18 cellular contexts compared by ENCODE assay signal in genomic region chr1:61124078-61124477, GRCh38. TPM values are rescaled to one million over a fixed set of nuclear protein-coding genes. Genes with fewer than 3 reads are reported as not detected.
A peak's percentile ranks its signal among the peaks of the same experiment; 100 is the strongest.
DNase-seq lines count a peak whose midpoint lies in the region; TF ChIP-seq lines count a peak whose summit lies in the region.
"Had no signal": no experiment of that assay in that cellular context is flagged by ENCODE, and none has a peak within 500 bp of the region (broad histone marks: within the 10 kb centered on the region; RNA-seq: fewer than 3 reads in every experiment).

No MANE protein-coding gene starts in this region.

- no peaks in the 10 kb centered on the region for H4K20me1 ChIP-seq in mammary epithelial cell (ENCODE audit: insufficient read depth, low read length)
- H4K20me1 ChIP-seq: BLaER1 treated with 17β-estradiol and CSF1 and Interleukin-3, amounts not matched to agents 10 nM and 100 nM had no signal

- H3K9me3 ChIP-seq in mammary epithelial cell (replicated peaks; ENCODE audit: insufficient read depth, low read length): no peaks in the 10 kb centered on the region
- H3K9me3 ChIP-seq: BLaER1 treated with 17β-estradiol and CSF1 and Interleukin-3, amounts not matched to agents 10 nM and 100 nM; transverse colon had no signal

- H3K4me3 Mint-ChIP-seq in MCF 10A (ENCODE audit: unreplicated experiment): no peak overlapping the region
- H3K4me3 Mint-ChIP-seq: activated CD4-positive, alpha-beta memory T cell treated with anti-CD3 and anti-CD28 coated beads, Interleukin-2, amount 10 ng/mL, durations not matched to agents 7 days and 5 days had no signal

- TF ChIP-seq CTCF in MCF 10A (IDR thresholded peaks at IDR 0.05; ENCODE audit: unreplicated experiment) (no peak), mammary epithelial cell (conservative IDR thresholded peaks at IDR 0.05 in 1 of 2, IDR thresholded peaks at IDR 0.05 in 1 of 2; ENCODE audit: extremely low read depth in 1 of 2, insufficient read depth in 1 of 2, low read depth in 1 of 2, low read length in 2 of 2) (no peak), GM13976 (IDR thresholded peaks at IDR 0.05; ENCODE audit: borderline replicate concordance, control extremely low read depth, extremely low read depth, insufficient read depth, missing control alignments) (no peak)

- POLR2A ChIA-PET in MCF 10A (lab: Yijun Ruan, JAX): interaction anchor here (0.7 to 7.9 kb wide), 6 partner anchors 15 to 195 kb away, joined by 3 to 86 read pairs (median 4); partner anchors contain the start of gene NFIA

- no peaks in the 10 kb centered on the region for H3K36me3 ChIP-seq in mammary epithelial cell (ENCODE audit: insufficient read depth, low read length)
- H3K36me3 ChIP-seq: BLaER1 treated with 17β-estradiol and CSF1 and Interleukin-3, amounts not matched to agents 10 nM and 100 nM; transverse colon had no signal

- H3K9me3 Mint-ChIP-seq in MCF 10A (ENCODE audit: unreplicated experiment): no peaks in the 10 kb centered on the region
- H3K9me3 Mint-ChIP-seq: activated CD4-positive, alpha-beta memory T cell treated with anti-CD3 and anti-CD28 coated beads, Interleukin-2, amount 10 ng/mL, durations not matched to agents 7 days and 5 days had no signal

- BruUV-seq in MCF 10A (replicated peaks; lab: Mats Ljungman, UMichigan) (no TSS peak), mammary epithelial cell (replicated peaks; lab: Mats Ljungman, UMichigan) (no TSS peak)

- H3K27me3 ChIP-seq in mammary epithelial cell (ENCODE audit: insufficient read depth, low read length): no peaks in the 10 kb centered on the region
- no peaks in the 10 kb centered on the region for H3K27me3 ChIP-seq in layer of hippocampus (ENCODE audit: control insufficient read depth, insufficient read depth, low read length)
- H3K27me3 ChIP-seq: BLaER1 treated with 17β-estradiol and CSF1 and Interleukin-3, amounts not matched to agents 10 nM and 100 nM; transverse colon had no signal

- peaks cover 6% of the 10 kb centered on the region for H3K36me3 Mint-ChIP-seq in MCF 10A (ENCODE audit: insufficient read depth, unreplicated experiment)

- peaks cover 5% of the 10 kb centered on the region for H3K4me1 ChIP-seq in mammary epithelial cell (ENCODE audit: insufficient read depth, low read length)
- H3K4me1 ChIP-seq: BLaER1 treated with 17β-estradiol and CSF1 and Interleukin-3, amounts not matched to agents 10 nM and 100 nM had no signal

- intact Hi-C loops in MCF 10A (cut with micrococcal nuclease) (no loop called here), mammary epithelial cell (cut with micrococcal nuclease) (no loop called here)

- DNase-seq in MCF 10A (ENCODE audit: unreplicated experiment) (no peak), mammary epithelial cell (no peak), superior temporal gyrus (ENCODE audit: extremely low spot score) (peak; percentile 71), GM13976 (ENCODE audit: low spot score) (no peak), HK-2 (ENCODE audit: unreplicated experiment) (no peak)
- DNase-seq: activated CD4-positive, alpha-beta memory T cell treated with anti-CD3 and anti-CD28 coated beads, Interleukin-2, amount 10 ng/mL, durations not matched to agents 7 days and 5 days; activated effector memory CD4-positive, alpha-beta T cell treated with anti-CD3 and anti-CD28 coated beads, Interleukin-2, amount 50 U/mL, for 16 hours; DMS79; GDM1; mesenchymal stem cell; NCI-H2081 treated with DMSO at 0.1 percent for 48 hours; stimulated activated naive CD4-positive, alpha-beta T cell treated with Interleukin-2 at 50 U/mL for 16 hours; T-helper 1 cell; transverse colon had no signal

- H3K9ac ChIP-seq in mammary epithelial cell (ENCODE audit: insufficient read depth, low read length): no peak overlapping the region
- H3K9ac ChIP-seq: BLaER1 treated with 17β-estradiol and CSF1 and Interleukin-3, amounts not matched to agents 10 nM and 100 nM had no signal

- WGBS in mammary epithelial cell (ENCODE audit: low coverage, missing lambda C conversion rate): 94% methylated on average over 2 of the region's 2 CpGs

- in situ Hi-C loops in mammary epithelial cell (cut with MboI; ENCODE audit: low sequenced_read_pairs in 2 of 2): no loop called here
- in situ Hi-C loops in GM13976 (cut with MboI; ENCODE audit: low sequenced_read_pairs, unreplicated experiment): no loop called here

- H3K79me2 ChIP-seq in mammary epithelial cell (ENCODE audit: insufficient read depth, low read length): peaks cover 36% of the 10 kb centered on the region

- H3K4me3 ChIP-seq in mammary epithelial cell (replicated peaks in 1 of 3; ENCODE audit: insufficient read depth in 1 of 3, low read depth in 2 of 3, low read length in 3 of 3): no peak overlapping the region
- H3K4me3 ChIP-seq: BLaER1 treated with 17β-estradiol and CSF1 and Interleukin-3, amounts not matched to agents 10 nM and 100 nM; transverse colon had no signal

- H3K27ac ChIP-seq in mammary epithelial cell (ENCODE audit: insufficient read depth, low read depth, low read length): no peak overlapping the region
- peak overlapping the region; percentile 49 for H3K27ac ChIP-seq in angular gyrus (ENCODE audit: low read depth, low read length)
- peak overlapping the region; percentile 31 for H3K27ac ChIP-seq in layer of hippocampus (ENCODE audit: low read depth, low read length)
- H3K27ac ChIP-seq: BLaER1 treated with 17β-estradiol and CSF1 and Interleukin-3, amounts not matched to agents 10 nM and 100 nM; RWPE1 had no signal

- CTCF ChIA-PET in MCF 10A (lab: Yijun Ruan, JAX): interaction anchor here (0.7 to 1.4 kb wide), 2 partner anchors 74 to 207 kb away, joined by 3 to 6 read pairs; no protein-coding TSS in a partner anchor
- CTCF ChIA-PET in mammary epithelial cell (lab: Charles Lee; ENCODE audit: low non-redundant PET): no interaction called here

- dilution Hi-C loops in mammary epithelial cell (cut with HindIII; ENCODE audit: low sequenced_read_pairs): no loop called here

- H2AFZ ChIP-seq in mammary epithelial cell (ENCODE audit: low read depth, low read length): no peak overlapping the region

- no peaks in the 10 kb centered on the region for H3K27me3 Mint-ChIP-seq in MCF 10A (ENCODE audit: insufficient read depth, unreplicated experiment)
- H3K27me3 Mint-ChIP-seq: activated CD4-positive, alpha-beta memory T cell treated with anti-CD3 and anti-CD28 coated beads, Interleukin-2, amount 10 ng/mL, durations not matched to agents 7 days and 5 days had no signal

- H3K4me1 Mint-ChIP-seq in MCF 10A (ENCODE audit: insufficient read depth, unreplicated experiment): peaks cover 60% of the 10 kb centered on the region
- H3K4me1 Mint-ChIP-seq: activated CD4-positive, alpha-beta memory T cell treated with anti-CD3 and anti-CD28 coated beads, Interleukin-2, amount 10 ng/mL, durations not matched to agents 7 days and 5 days had no signal

- H3K27ac Mint-ChIP-seq in MCF 10A (ENCODE audit: low read depth, unreplicated experiment): peak overlapping the region; percentile 7
- H3K27ac Mint-ChIP-seq: activated CD4-positive, alpha-beta memory T cell treated with anti-CD3 and anti-CD28 coated beads, Interleukin-2, amount 10 ng/mL, durations not matched to agents 7 days and 5 days had no signal

- H3K4me2 ChIP-seq in mammary epithelial cell (ENCODE audit: insufficient read depth, low read depth, low read length): no peak overlapping the region
- H3K4me2 ChIP-seq: BLaER1 treated with 17β-estradiol and CSF1 and Interleukin-3, amounts not matched to agents 10 nM and 100 nM had no signal

RNA-seq across cellular contexts. Expression of gene NFIA, which starts 41.7 kb away (rescaled TPM):
- total RNA-seq in MCF 10A (2022) (47.4 and 54.8 TPM in 2 replicates), mammary epithelial cell (10 to 100 TPM in 1 of 2 donors, 1 to 10 TPM in 1; 8.7 to 33.2 TPM)
- 27.8 TPM for polyA plus RNA-seq in mammary epithelial cell
- 49.5 TPM for polyA minus RNA-seq in mammary epithelial cell
